Comparison of ENCODE assay signal across 26 cellular contexts in genomic region chr1:116861137-116861536, GRCh38.
"Had no signal": no experiment of that assay in that cellular context is flagged by ENCODE, and none has a peak within 500 bp of the region (broad histone marks: within the 10 kb centered on the region; RNA-seq: fewer than 3 reads in every experiment).

No MANE protein-coding gene starts in this region.

- H3K4me1 Mint-ChIP-seq: activated naive CD8-positive, alpha-beta T cell treated with anti-CD3 and anti-CD28 coated beads, Interleukin-2, amount 50 U/mL, for 24 hours; activated T-helper 17 cell treated with anti-CD3 and anti-CD28 coated beads, Interleukin-2, amount 50 U/mL, for 72 hours had no signal

- DNase-seq: activated CD4-positive, alpha-beta T cell treated with anti-CD3 and anti-CD28 coated beads for 1 hour; activated CD4-positive, alpha-beta T cell treated with anti-CD3 and anti-CD28 coated beads, Interleukin-2, amount 50 U/mL, for 1 hour; activated CD8-positive, alpha-beta T cell treated with anti-CD3 and anti-CD28 coated beads for 36 hours; activated naive CD8-positive, alpha-beta T cell treated with anti-CD3 and anti-CD28 coated beads, Interleukin-2, amount 50 U/mL, for 24 hours; activated T-cell treated with anti-CD3 and anti-CD28 coated beads, Interleukin-2, amount 50 U/mL, for 4 hours; amygdala; central memory CD4-positive, alpha-beta T cell; esophagus squamous epithelium; foreskin melanocyte; glutamatergic neuron; left cardiac atrium; left ventricle myocardium superior; naive thymus-derived CD4-positive, alpha-beta T cell; occipital lobe; psoas muscle; stimulated activated naive CD4-positive, alpha-beta T cell; T-helper 17 cell had no signal

- H3K9me3 ChIP-seq: breast epithelium, psoas muscle had no signal

- H3K4me1 ChIP-seq: breast epithelium, parathyroid adenoma, psoas muscle had no signal

- H3K27ac Mint-ChIP-seq: activated CD8-positive, alpha-beta T cell treated with anti-CD3 and anti-CD28 coated beads for 36 hours; activated naive CD4-positive, alpha-beta T cell treated with anti-CD3 and anti-CD28 coated beads, Interleukin-2, amount 50 U/mL, for 24 hours; activated naive CD8-positive, alpha-beta T cell treated with anti-CD3 and anti-CD28 coated beads, Interleukin-2, amount 50 U/mL, for 24 hours; activated T-helper 17 cell treated with anti-CD3 and anti-CD28 coated beads, Interleukin-2, amount 50 U/mL, for 72 hours; T-helper 17 cell had no signal

- H3K36me3 Mint-ChIP-seq: activated naive CD4-positive, alpha-beta T cell treated with anti-CD3 and anti-CD28 coated beads, Interleukin-2, amount 50 U/mL, for 24 hours; mesothelial cell of epicardium; naive thymus-derived CD4-positive, alpha-beta T cell had no signal

- H3K27me3 ChIP-seq: breast epithelium, esophagus squamous epithelium, tibial nerve had no signal

- H3K4me3 ChIP-seq: breast epithelium, esophagus squamous epithelium, psoas muscle, tibial nerve had no signal

- H3K9ac ChIP-seq: parathyroid adenoma had no signal

- H3K79me2 ChIP-seq: parathyroid adenoma had no signal

- ATAC-seq: activated CD8-positive, alpha-beta T cell treated with anti-CD3 and anti-CD28 coated beads for 36 hours; activated naive CD8-positive, alpha-beta T cell treated with anti-CD3 and anti-CD28 coated beads, Interleukin-2, amount 50 U/mL, for 24 hours; activated T-cell treated with anti-CD3 and anti-CD28 coated beads, Interleukin-2, amount 50 U/mL, for 4 hours; activated T-helper 17 cell treated with anti-CD3 and anti-CD28 coated beads, Interleukin-2, amount 50 U/mL, for 72 hours; left cardiac atrium; left ventricle myocardium superior; naive thymus-derived CD4-positive, alpha-beta T cell; psoas muscle; T-helper 17 cell had no signal

- H3K4me3 Mint-ChIP-seq: activated CD8-positive, alpha-beta T cell treated with anti-CD3 and anti-CD28 coated beads for 36 hours; activated naive CD4-positive, alpha-beta T cell treated with anti-CD3 and anti-CD28 coated beads, Interleukin-2, amount 50 U/mL, for 24 hours; activated naive CD8-positive, alpha-beta T cell treated with anti-CD3 and anti-CD28 coated beads, Interleukin-2, amount 50 U/mL, for 24 hours; activated T-cell treated with anti-CD3 and anti-CD28 coated beads, Interleukin-2, amount 50 U/mL, for 4 hours; activated T-helper 17 cell treated with anti-CD3 and anti-CD28 coated beads, Interleukin-2, amount 50 U/mL, for 72 hours; mesothelial cell of epicardium; naive thymus-derived CD4-positive, alpha-beta T cell; neural crest cell; T-helper 17 cell had no signal

- FAIRE-seq: keratinocyte, urothelium cell line had no signal

- H2AFZ ChIP-seq: parathyroid adenoma had no signal

- H3K27ac ChIP-seq: breast epithelium, esophagus squamous epithelium, parathyroid adenoma, psoas muscle, tibial nerve had no signal

- H3K9me3 Mint-ChIP-seq: activated CD8-positive, alpha-beta T cell treated with anti-CD3 and anti-CD28 coated beads for 36 hours; activated naive CD4-positive, alpha-beta T cell treated with anti-CD3 and anti-CD28 coated beads, Interleukin-2, amount 50 U/mL, for 24 hours; activated naive CD8-positive, alpha-beta T cell treated with anti-CD3 and anti-CD28 coated beads, Interleukin-2, amount 50 U/mL, for 24 hours; activated T-cell treated with anti-CD3 and anti-CD28 coated beads, Interleukin-2, amount 50 U/mL, for 4 hours; activated T-helper 17 cell treated with anti-CD3 and anti-CD28 coated beads, Interleukin-2, amount 50 U/mL, for 72 hours; mesothelial cell of epicardium; naive thymus-derived CD4-positive, alpha-beta T cell; neural crest cell had no signal

- H3K27me3 Mint-ChIP-seq: activated CD8-positive, alpha-beta T cell treated with anti-CD3 and anti-CD28 coated beads for 36 hours; activated naive CD4-positive, alpha-beta T cell treated with anti-CD3 and anti-CD28 coated beads, Interleukin-2, amount 50 U/mL, for 24 hours; activated naive CD8-positive, alpha-beta T cell treated with anti-CD3 and anti-CD28 coated beads, Interleukin-2, amount 50 U/mL, for 24 hours; activated T-helper 17 cell treated with anti-CD3 and anti-CD28 coated beads, Interleukin-2, amount 50 U/mL, for 72 hours; naive thymus-derived CD4-positive, alpha-beta T cell; T-helper 17 cell had no signal

- H3K36me3 ChIP-seq: breast epithelium, esophagus squamous epithelium, tibial nerve had no signal
